In genomic region chr5:5231576-5231975, GRCh38 we compare ENCODE assay signal across 14 cellular contexts.
"Had no signal": no experiment of that assay in that cellular context is flagged by ENCODE, and none has a peak within 500 bp of the region (broad histone marks: within the 10 kb centered on the region; RNA-seq: fewer than 3 reads in every experiment).

No MANE protein-coding gene starts in this region.

- H3K4me2 ChIP-seq: hepatocyte had no signal

- H3K4me1 ChIP-seq: colonic mucosa, foreskin keratinocyte, uterus had no signal

- H3K9me3 ChIP-seq: colonic mucosa, mucosa of descending colon, uterus had no signal

- H2AFZ ChIP-seq: hepatocyte had no signal

- H3K4me3 ChIP-seq: colonic mucosa, hepatocyte, mucosa of descending colon, skin epidermis, uterus had no signal

- H3K79me2 ChIP-seq: hepatocyte had no signal

- H3K27ac ChIP-seq: colonic mucosa, foreskin keratinocyte, hepatocyte, skin epidermis, uterus had no signal

- ATAC-seq: foreskin keratinocyte, mucosa of descending colon, natural killer cell, sciatic nerve had no signal

- DNase-seq: colonic mucosa; dermis blood vessel endothelial cell; foreskin keratinocyte; head of caudate nucleus; kidney glomerular epithelial cell; mucosa of descending colon; natural killer cell; posterior cingulate gyrus; stimulated activated CD4-positive, alpha-beta T cell treated with anti-CD3 and anti-CD28 coated beads, Interleukin-2, amount 100 ng/mL, for 24 hours; stimulated activated naive CD4-positive, alpha-beta T cell; uterus had no signal

- H3K36me3 ChIP-seq: colonic mucosa, uterus had no signal

- H3K27me3 ChIP-seq: colonic mucosa, foreskin keratinocyte, hepatocyte, uterus had no signal
